19 cellular contexts compared by ENCODE assay signal in genomic region chr2:1032030-1032429, GRCh38.
DNase-seq lines count a peak whose midpoint lies in the region; ATAC-seq and TF ChIP-seq lines count a peak whose summit lies in the region.
"Had no signal": no experiment of that assay in that cellular context is flagged by ENCODE, and none has a peak within 500 bp of the region (broad histone marks: within the 10 kb centered on the region; RNA-seq: fewer than 3 reads in every experiment).

No MANE protein-coding gene starts in this region.

- POLR2A ChIA-PET in PC-3 (lab: Charles Lee; ENCODE audit: unreplicated experiment) = no interaction called here

- no peaks in the 10 kb centered on the region for H3K27me3 Mint-ChIP-seq in activated naive CD8-positive, alpha-beta T cell

- H3K36me3 ChIP-seq in PC-3 (ENCODE audit: low read depth, low read length) (no peaks in the 10 kb centered on the region), esophagus muscularis mucosa (no peaks in the 10 kb centered on the region)
- H3K36me3 ChIP-seq: colonic mucosa, left ventricle myocardium inferior, pancreas had no signal

- H3K4me2 ChIP-seq in PC-3 (ENCODE audit: low read length) = peak overlapping the region; percentile 59

- H3K9ac ChIP-seq in PC-3 (ENCODE audit: low read length) = no peak overlapping the region

- no peaks in the 10 kb centered on the region for H3K9me3 Mint-ChIP-seq in activated naive CD8-positive, alpha-beta T cell (ENCODE audit: low read depth)

- H3K4me1 ChIP-seq in PC-3 (ENCODE audit: insufficient read depth, low read length) (no peaks in the 10 kb centered on the region), esophagus muscularis mucosa (no peaks in the 10 kb centered on the region)
- H3K4me1 ChIP-seq: colonic mucosa, left ventricle myocardium inferior, pancreas had no signal

- H3K9me3 ChIP-seq in PC-3 (ENCODE audit: low read length) (no peaks in the 10 kb centered on the region; the same call in 1 of the 2 replicates), esophagus muscularis mucosa (peaks cover 0 to 3% (median 0%) of the 10 kb centered on the region in 4 donors)
- H3K9me3 ChIP-seq: colonic mucosa, left ventricle myocardium inferior, pancreas had no signal

- H3K4me1 Mint-ChIP-seq in activated naive CD8-positive, alpha-beta T cell (ENCODE audit: low read depth) = peaks cover 2% of the 10 kb centered on the region

- DNase-seq in activated T-cell treated with anti-CD3 and anti-CD28 coated beads for 24 hours (ENCODE audit: low read depth) (peak; percentile 8), PC-3 (no peak), esophagus muscularis mucosa (ENCODE audit: extremely low spot score) (no peak)
- DNase-seq in activated T-cell treated with anti-CD3 and anti-CD28 coated beads, Interleukin-2, amount 50 U/mL, for 1 hour = no peak
- DNase-seq in stimulated activated CD4-positive, alpha-beta T cell treated with anti-CD3 and anti-CD28 coated beads, TNF-alpha, amount 100 ng/mL, for 24 hours (ENCODE audit: low read depth in 3 of 3) = peak in 2 of 3 experiments; percentile 6 to 32
- DNase-seq: anterior cingulate cortex, colonic mucosa, COR-L47, foreskin melanocyte, left ventricle myocardium inferior, NCI-H1694, NCI-H446, pancreas, trophoblast cell had no signal

- no peak for TF ChIP-seq CTCF in PC-3 (conservative IDR thresholded peaks at IDR 0.05; ENCODE audit: low read depth, low read length)
- no peak for TF ChIP-seq CTCF in esophagus muscularis mucosa (IDR thresholded peaks at IDR 0.05)

- CTCF ChIA-PET in PC-3 (lab: Charles Lee) = no interaction called here

- H3K27me3 ChIP-seq in PC-3 (ENCODE audit: low read length) = peaks cover 60% of the 10 kb centered on the region
- H3K27me3 ChIP-seq in esophagus muscularis mucosa = peaks cover 0 to 5% (median 0%) of the 10 kb centered on the region in 4 donors
- H3K27me3 ChIP-seq: colonic mucosa, pancreas had no signal

- H4K20me1 ChIP-seq in PC-3 (ENCODE audit: low read length) = no peaks in the 10 kb centered on the region

- H3K4me3 ChIP-seq in PC-3 (ENCODE audit: low read length) (peak overlapping the region; percentile 48), esophagus muscularis mucosa (no peak overlapping the region)
- H3K4me3 ChIP-seq: colonic mucosa, GM23338, left ventricle myocardium inferior, pancreas had no signal

- no peaks in the 10 kb centered on the region for H3K9me2 ChIP-seq in PC-3 (replicated peaks; ENCODE audit: low read length)

- TF ChIP-seq POLR2A in esophagus muscularis mucosa (IDR thresholded peaks at IDR 0.05; ENCODE audit: low read depth) = no peak

- H3K79me2 ChIP-seq in PC-3 (ENCODE audit: low read length) = no peaks in the 10 kb centered on the region

- H3K27ac ChIP-seq in PC-3 (ENCODE audit: low read length) (no peak overlapping the region), esophagus muscularis mucosa (replicated peaks in 1 of 4) (no peak overlapping the region)
- H3K27ac ChIP-seq: colonic mucosa, left ventricle myocardium inferior, pancreas had no signal

- intact Hi-C loops in PC-3 (cut with micrococcal nuclease) (no loop called here), esophagus muscularis mucosa (cut with DNase I) (no loop called here)

- peaks cover 3% of the 10 kb centered on the region for H3K36me3 Mint-ChIP-seq in activated naive CD8-positive, alpha-beta T cell

- no TSS peak for BruUV-seq in PC-3 (replicated peaks; lab: Mats Ljungman, UMichigan)

- H2AFZ ChIP-seq in PC-3 (ENCODE audit: low read length) = no peak overlapping the region
- H2AFZ ChIP-seq: GM23338 had no signal

- WGBS in esophagus muscularis mucosa = 91% methylated on average over 13 of the region's 13 CpGs

- peak overlapping the region; percentile 28 for H3K4me3 Mint-ChIP-seq in activated naive CD8-positive, alpha-beta T cell
- H3K4me3 Mint-ChIP-seq: GM23338 had no signal

- no peaks in the 10 kb centered on the region for H3F3A ChIP-seq in PC-3 (ENCODE audit: low read length, unreplicated experiment)

- ATAC-seq in PC-3 = no peak
- ATAC-seq in GM18861 (IDR thresholded peaks at IDR 0.05; ENCODE audit: unreplicated experiment) = no peak
- no peak for ATAC-seq in HG02763 (IDR thresholded peaks at IDR 0.05; ENCODE audit: unreplicated experiment)
- ATAC-seq: pancreas, SK-N-SH treated with all-trans-retinoic acid at 6 μM for 48 hours had no signal

- H3K27ac Mint-ChIP-seq in activated naive CD8-positive, alpha-beta T cell = no peak overlapping the region
- H3K27ac Mint-ChIP-seq: GM23338 had no signal

- no peak for TF ChIP-seq EP300 in esophagus muscularis mucosa (IDR thresholded peaks at IDR 0.05)

Comparison
In these comparisons a context has a peak if more than half of its experiments do, and no peak if none do; other contexts are left out.
1. DNase-seq: peak in activated T-cell treated with anti-CD3 and anti-CD28 coated beads for 24 hours (single experiment) and stimulated activated CD4-positive, alpha-beta T cell treated with anti-CD3 and anti-CD28 coated beads, TNF-alpha, amount 100 ng/mL, for 24 hours (2 of 3); none in activated T-cell treated with anti-CD3 and anti-CD28 coated beads, Interleukin-2, amount 50 U/mL, for 1 hour (single experiment), PC-3 (single experiment) and esophagus muscularis mucosa (single experiment).